ENCODE assay signal across 26 cellular contexts in genomic region chr13:85333511-85333910, GRCh38.
"Had no signal": no experiment of that assay in that cellular context is flagged by ENCODE, and none has a peak within 500 bp of the region (broad histone marks: within the 10 kb centered on the region; RNA-seq: fewer than 3 reads in every experiment).

No MANE protein-coding gene starts in this region.

- ATAC-seq: activated naive CD8-positive, alpha-beta T cell treated with anti-CD3 and anti-CD28 coated beads, Interleukin-2, amount 50 U/mL, for 24 hours; body of pancreas; esophagus mucosa; T-cell; WTC11 had no signal

- DNase-seq: activated CD4-positive, alpha-beta memory T cell treated with anti-CD3 and anti-CD28 coated beads, Interleukin-2, amount 10 ng/mL, durations not matched to agents 7 days and 5 days; activated CD4-positive, alpha-beta T cell treated with anti-CD3 and anti-CD28 coated beads for 1 hour; activated CD4-positive, alpha-beta T cell treated with anti-CD3 and anti-CD28 coated beads for 4 hours; activated CD4-positive, alpha-beta T cell treated with anti-CD3 and anti-CD28 coated beads, Interleukin-2, amount 10 ng/mL, durations not matched to agents 7 days and 5 days; activated CD4-positive, alpha-beta T cell treated with anti-CD3 and anti-CD28 coated beads, Interleukin-2, amount 50 U/mL, for 4 hours; activated CD8-positive, alpha-beta memory T cell treated with anti-CD3 and anti-CD28 coated beads, Interleukin-2, amount 50 U/mL, for 48 hours; activated effector memory CD4-positive, alpha-beta T cell treated with anti-CD3 and anti-CD28 coated beads, Interleukin-2, amount 50 U/mL, for 16 hours; activated naive CD4-positive, alpha-beta T cell treated with anti-CD3 and anti-CD28 coated beads for 36 hours; activated naive CD8-positive, alpha-beta T cell treated with anti-CD3 and anti-CD28 coated beads for 36 hours; activated naive CD8-positive, alpha-beta T cell treated with anti-CD3 and anti-CD28 coated beads, Interleukin-2, amount 50 U/mL, for 24 hours; activated T-cell treated with anti-CD3 and anti-CD28 coated beads for 4 hours; activated T-cell treated with anti-CD3 and anti-CD28 coated beads, Interleukin-2, amount 50 U/mL, for 24 hours; adrenal gland; amygdala; aorta; body of pancreas; cerebellar nuclear complex; dorsolateral prefrontal cortex; effector memory CD4-positive, alpha-beta T cell; endodermal cell; foreskin fibroblast; head of caudate nucleus; T-cell; T-helper 9 cell had no signal
